In the genomic region with DNA sequence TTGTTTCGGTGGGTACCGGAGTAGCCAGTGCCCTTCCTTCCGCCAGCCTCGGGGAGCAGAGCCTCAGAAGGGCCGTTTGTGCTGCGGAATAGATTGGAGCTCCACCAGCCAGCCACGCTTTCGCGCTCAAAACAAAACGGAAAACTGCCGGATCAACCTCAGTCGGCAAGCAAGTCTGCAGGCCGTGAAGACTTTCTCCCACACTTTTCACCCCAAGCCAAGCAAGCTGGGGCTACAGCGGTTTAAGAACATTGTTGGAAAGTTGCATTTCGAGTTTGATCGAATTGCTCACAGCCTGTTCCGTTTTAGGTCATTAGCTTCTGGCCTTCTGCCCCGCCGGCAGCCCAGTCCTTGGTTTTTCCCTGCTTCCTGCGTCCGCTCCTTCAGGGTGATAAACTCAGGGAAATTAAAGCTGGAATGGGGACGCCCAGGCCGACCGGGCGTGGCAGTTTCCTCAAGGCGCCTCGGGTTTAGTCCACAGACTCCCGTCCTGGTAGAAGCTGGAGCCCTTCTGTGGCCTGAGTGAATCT, we compare ENCODE assay signal across 8 cellular contexts. TPM values are rescaled to one million over a fixed set of nuclear protein-coding genes. Genes with fewer than 3 reads are reported as not detected.
DNase-seq lines count a peak whose midpoint lies in the region; ATAC-seq and TF ChIP-seq lines count a peak whose summit lies in the region.

No MANE protein-coding gene starts in this region.

- no peaks in the 10 kb centered on the region for H3K36me3 Mint-ChIP-seq in activated naive CD4-positive, alpha-beta T cell treated with anti-CD3 and anti-CD28 coated beads for 36 hours (ENCODE audit: low read depth)
- no peaks in the 10 kb centered on the region for H3K36me3 Mint-ChIP-seq in mesothelial cell of epicardium

- DNase-seq in activated naive CD4-positive, alpha-beta T cell treated with anti-CD3 and anti-CD28 coated beads for 36 hours = peak; percentile 19
- DNase-seq in activated naive CD4-positive, alpha-beta T cell treated with Interleukin-2 at 50 U/mL for 16 hours = no peak
- DNase-seq in OCI-LY7 (ENCODE audit: low spot score) (no peak), ecto neural progenitor cell (ENCODE audit: low spot score) (peak; percentile 65), mesothelial cell of epicardium (ENCODE audit: low spot score in 2 of 2, unreplicated experiment in 2 of 2) (no peak), aorta (peak; percentile 52 to 73)

- peak overlapping the region; percentile 92; the same call in 1 of the 2 replicates for H2AFZ ChIP-seq in OCI-LY7 (ENCODE audit: low read length)

- CTCF ChIA-PET in activated naive CD4-positive, alpha-beta T cell treated with anti-CD3 and anti-CD28 coated beads for 36 hours (lab: Charles Lee) = interaction anchor here (0.6 to 3.0 kb wide), 7 partner anchors 9 to 71 kb away, joined by 3 to 10 read pairs (median 3); no protein-coding TSS in a partner anchor
- CTCF ChIA-PET in OCI-LY7 (lab: Charles Lee; ENCODE audit: unreplicated experiment) = no interaction called here

- 5 to 7% methylated on average over 28 of the region's 28 CpGs for WGBS in aorta, 2 donors

- peaks cover 61% of the 10 kb centered on the region for H3K27me3 Mint-ChIP-seq in activated naive CD4-positive, alpha-beta T cell treated with anti-CD3 and anti-CD28 coated beads for 36 hours (ENCODE audit: low read depth)
- H3K27me3 Mint-ChIP-seq in mesothelial cell of epicardium (ENCODE audit: low read depth) = peaks cover 82% of the 10 kb centered on the region

- intact Hi-C loops in activated naive CD4-positive, alpha-beta T cell treated with anti-CD3 and anti-CD28 coated beads for 36 hours (cut with micrococcal nuclease) = loop anchor here (5.0 kb wide), 1 partner anchor 717 kb away; a partner anchor contains a TSS
- intact Hi-C loops in OCI-LY7 (cut with micrococcal nuclease; ENCODE audit: unreplicated experiment) (no loop called here), aorta (cut with DNase I) (no loop called here)

- no peaks in the 10 kb centered on the region for H4K20me1 ChIP-seq in OCI-LY7 (ENCODE audit: insufficient read depth, low read length)

- ATAC-seq in aorta (ENCODE audit: low FRiP score) (no peak), HG03354 (IDR thresholded peaks at IDR 0.05; ENCODE audit: poor library complexity, severe bottlenecking, unreplicated experiment) (no peak), GM18511 (IDR thresholded peaks at IDR 0.05; ENCODE audit: unreplicated experiment) (no peak)

- H3K4me3 ChIP-seq in OCI-LY7 (ENCODE audit: low read depth, low read length, poor library complexity, severe bottlenecking) = peak overlapping the region; percentile 71
- H3K4me3 ChIP-seq in aorta (ENCODE audit: low read length in 2 of 2) = peak overlapping the region; percentile 27 to 28

- TF ChIP-seq CTCF in OCI-LY7 (conservative IDR thresholded peaks at IDR 0.05; ENCODE audit: low read length) = no peak
- TF ChIP-seq CTCF in mesothelial cell of epicardium (IDR thresholded peaks at IDR 0.05; ENCODE audit: unreplicated experiment) = no peak

- H3K27ac Mint-ChIP-seq in activated naive CD4-positive, alpha-beta T cell treated with anti-CD3 and anti-CD28 coated beads for 36 hours = no peak overlapping the region
- peak overlapping the region; percentile 39 for H3K27ac Mint-ChIP-seq in mesothelial cell of epicardium

- no TSS peak for BruUV-seq in OCI-LY7 (replicated peaks; lab: Mats Ljungman, UMichigan)

- POLR2A ChIA-PET in OCI-LY7 (lab: Charles Lee) = interaction anchor here (0.6 to 1.8 kb wide), 4 partner anchors 8 to 451 kb away, joined by 3 to 8 read pairs (median 4); a partner anchor contains a TSS

- H3K9me3 ChIP-seq in OCI-LY7 (ENCODE audit: low read length) = no peaks in the 10 kb centered on the region
- H3K9me3 ChIP-seq in aorta (ENCODE audit: control insufficient read depth, low read length) = no peaks in the 10 kb centered on the region

- no peaks in the 10 kb centered on the region for H3K79me2 ChIP-seq in OCI-LY7 (ENCODE audit: insufficient read depth, low read depth, low read length)

- H3K36me3 ChIP-seq in OCI-LY7 (ENCODE audit: insufficient read depth, low read length) (no peaks in the 10 kb centered on the region), aorta (ENCODE audit: control insufficient read depth in 1 of 2, insufficient read depth in 2 of 2, low read length in 1 of 2) (no peaks in the 10 kb centered on the region)

- peaks cover 12% of the 10 kb centered on the region for H3K4me1 ChIP-seq in OCI-LY7 (ENCODE audit: insufficient read depth, low read length, poor library complexity, severe bottlenecking)
- no peaks in the 10 kb centered on the region for H3K4me1 ChIP-seq in aorta (ENCODE audit: control insufficient read depth in 1 of 2, insufficient read depth in 2 of 2, low read length in 2 of 2)

- H3K4me2 ChIP-seq in OCI-LY7 (ENCODE audit: low read length) = peak overlapping the region; percentile 90

- H3K9me2 ChIP-seq in OCI-LY7 (ENCODE audit: insufficient read depth, low read length) = no peaks in the 10 kb centered on the region

- H3K9me3 Mint-ChIP-seq in activated naive CD4-positive, alpha-beta T cell treated with anti-CD3 and anti-CD28 coated beads for 36 hours = no peaks in the 10 kb centered on the region
- no peaks in the 10 kb centered on the region for H3K9me3 Mint-ChIP-seq in mesothelial cell of epicardium

- H3K4me1 Mint-ChIP-seq in activated naive CD4-positive, alpha-beta T cell treated with anti-CD3 and anti-CD28 coated beads for 36 hours (ENCODE audit: low read depth) = peaks cover 32% of the 10 kb centered on the region
- H3K4me1 Mint-ChIP-seq in mesothelial cell of epicardium = peaks cover 28% of the 10 kb centered on the region

- no peaks in the 10 kb centered on the region for H3K27me3 ChIP-seq in aorta (ENCODE audit: control insufficient read depth in 1 of 2, insufficient read depth in 2 of 2, low read length in 1 of 2)

- peak overlapping the region; percentile 76 for H3K4me3 Mint-ChIP-seq in activated naive CD4-positive, alpha-beta T cell treated with anti-CD3 and anti-CD28 coated beads for 36 hours
- peak overlapping the region; percentile 75 for H3K4me3 Mint-ChIP-seq in mesothelial cell of epicardium

- H3K27ac ChIP-seq in OCI-LY7 (ENCODE audit: low read depth, low read length, poor library complexity, severe bottlenecking) (no peak overlapping the region), aorta (ENCODE audit: low read depth in 1 of 2, low read length in 2 of 2) (no peak overlapping the region)

RNA-seq across cellular contexts. Expression of a gene that starts 0.8 kb away (rescaled TPM):
- not detected for total RNA-seq in activated naive CD4-positive, alpha-beta T cell treated with anti-CD3 and anti-CD28 coated beads for 36 hours
- 1.3 and 2.4 TPM in 2 replicates for total RNA-seq in OCI-LY7 (2014; rRNA removed; shearing (Covaris generic))
- total RNA-seq in OCI-LY7 (2022) (2.3 and 3.3 TPM in 2 replicates), mesothelial cell of epicardium (0.20 to 0.80 TPM (median 0.45 TPM) in 3 replicates), aorta (1 to 10 TPM in 1 of 2 donors, under 1 TPM in 1; 0.54 to 1.3 TPM)
- polyA plus RNA-seq in aorta = 10 to 100 TPM in 1 of 2 donors, under 1 TPM in 1; 0.88 to 10.1 TPM

RNA-seq across cellular contexts. Expression of a gene that starts 7.1 kb away (rescaled TPM):
- under 1 TPM in 1 of 2 experiments, not detected in 1; 0.17 TPM for total RNA-seq in activated naive CD4-positive, alpha-beta T cell treated with anti-CD3 and anti-CD28 coated beads for 36 hours
- not detected in 2 replicates for total RNA-seq in OCI-LY7 (2014; rRNA removed; shearing (Covaris generic))
- total RNA-seq in OCI-LY7 (2022) = 0.21 TPM in 1 of 2 replicates, not detected in the other
- not detected in 3 replicates for total RNA-seq in mesothelial cell of epicardium
- total RNA-seq in aorta = under 1 TPM in 1 of 2 donors, not detected in 1; 0.26 TPM
- not detected for polyA plus RNA-seq in aorta

Comparison
In these comparisons a context has a peak if more than half of its experiments do, and no peak if none do; other contexts are left out.
1. DNase-seq: peak in activated naive CD4-positive, alpha-beta T cell treated with anti-CD3 and anti-CD28 coated beads for 36 hours (single experiment), ecto neural progenitor cell (single experiment) and aorta (2 of 2); none in activated naive CD4-positive, alpha-beta T cell treated with Interleukin-2 at 50 U/mL for 16 hours (single experiment), OCI-LY7 (single experiment) and mesothelial cell of epicardium (0 of 2).